Comparison of ENCODE assay signal across 8 cellular contexts in the genomic region with DNA sequence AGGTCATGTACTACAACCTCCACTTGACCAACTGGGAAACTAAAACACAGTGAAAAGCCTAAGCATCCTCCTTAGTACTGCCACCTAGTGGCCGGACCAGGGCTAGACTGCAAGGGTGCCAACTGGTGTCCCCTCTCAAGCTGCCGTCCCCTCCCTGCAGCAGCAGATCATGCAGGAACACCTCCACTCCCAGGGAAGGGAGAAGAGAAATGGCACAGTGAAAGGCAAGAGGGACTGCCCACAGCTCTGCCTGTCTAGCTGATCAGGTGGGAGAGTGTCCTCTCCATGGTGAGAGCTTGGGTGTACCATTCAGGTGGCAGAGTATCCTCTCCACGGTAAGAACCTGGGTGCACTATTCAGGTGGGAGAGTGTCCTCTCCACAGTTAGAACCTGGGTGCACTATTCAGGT.
DNase-seq lines count a peak whose midpoint lies in the region; ATAC-seq and TF ChIP-seq lines count a peak whose summit lies in the region.

No MANE protein-coding gene starts in this region.

- no peak overlapping the region for H3K4me3 Mint-ChIP-seq in activated B cell treated with CpG ODN at 0.5 μM for 24 hours

- H3K36me3 Mint-ChIP-seq in activated B cell treated with CpG ODN at 0.5 μM for 24 hours (ENCODE audit: low read depth) = no peaks in the 10 kb centered on the region

- DNase-seq in AG20443 (ENCODE audit: low spot score) = peak; percentile 52
- peak; percentile 38 for DNase-seq in M059J (ENCODE audit: low read depth)
- DNase-seq in activated B cell treated with CpG ODN at 0.5 μM for 24 hours = peak; percentile 43
- peak in 33 of 61 donors; percentile 5 to 53 (median 25) for DNase-seq in caudate nucleus (lab: John Stamatoyannopoulos, UW)
- DNase-seq in lung microvascular endothelial cell (ENCODE audit: low read depth in 2 of 2) = peak; percentile 49 to 60
- DNase-seq in stimulated activated CD8-positive, alpha-beta memory T cell treated with anti-CD3 and anti-CD28 coated beads, Interleukin-4, amount 100 ng/mL, for 1 hour (ENCODE audit: low read depth in 2 of 2, low spot score in 1 of 2) = peak; percentile 43 to 53

- H3K27ac Mint-ChIP-seq in activated B cell treated with CpG ODN at 0.5 μM for 24 hours = no peak overlapping the region

- H3K4me1 Mint-ChIP-seq in activated B cell treated with CpG ODN at 0.5 μM for 24 hours = no peaks in the 10 kb centered on the region

- CTCF ChIA-PET in activated B cell treated with CpG ODN at 0.5 μM for 24 hours (lab: Charles Lee) = interaction anchor here (0.9 to 2.9 kb wide), 21 partner anchors 8 to 1102 kb away, joined by 3 to 18 read pairs (median 4); a partner anchor contains a TSS

- intact Hi-C loops in activated B cell treated with CpG ODN at 0.5 μM for 24 hours (cut with micrococcal nuclease) = loop anchor here (1.0 to 5.0 kb wide), 3 partner anchors 128 to 178 kb away; a partner anchor contains a TSS

- POLR2A ChIA-PET in activated B cell treated with CpG ODN at 0.5 μM for 24 hours (lab: Charles Lee) = interaction anchor here (1.0 kb wide), 1 partner anchor 79 kb away, joined by 3 read pairs; a partner anchor contains a TSS

- no peak overlapping the region for H3K27ac ChIP-seq in caudate nucleus (ENCODE audit: low read depth, low read length)

- TF ChIP-seq CTCF in activated B cell treated with CpG ODN at 0.5 μM for 24 hours (IDR thresholded peaks at IDR 0.05) = peak; percentile 25

- H3K27me3 Mint-ChIP-seq in activated B cell treated with CpG ODN at 0.5 μM for 24 hours = peaks cover 20% of the 10 kb centered on the region

- peak; percentile 49 for ATAC-seq in GM18861 (IDR thresholded peaks at IDR 0.05; ENCODE audit: unreplicated experiment)
- peak; percentile 52 for ATAC-seq in activated B cell treated with CpG ODN at 0.5 μM for 24 hours (ENCODE audit: low read depth)
- ATAC-seq in HG03135 (IDR thresholded peaks at IDR 0.05; ENCODE audit: unreplicated experiment) = no peak

- no peaks in the 10 kb centered on the region for H3K9me3 Mint-ChIP-seq in activated B cell treated with CpG ODN at 0.5 μM for 24 hours
